In genomic region chr2:241224068-241224850, GRCh38 we compare ENCODE assay signal across 10 cellular contexts. TPM values are rescaled to one million over a fixed set of nuclear protein-coding genes. Genes with fewer than 3 reads are reported as not detected.
DNase-seq lines count a peak whose midpoint lies in the region; ATAC-seq, FAIRE-seq and TF ChIP-seq lines count a peak whose summit lies in the region.
"Had no signal": no experiment of that assay in that cellular context is flagged by ENCODE, and none has a peak within 500 bp of the region (broad histone marks: within the 10 kb centered on the region; RNA-seq: fewer than 3 reads in every experiment).

No MANE protein-coding gene starts in this region.

- peak overlapping the region in 1 of 2 experiments; percentile 31; a peak in 1 of 4 replicates for H3K9ac ChIP-seq in K562 (ENCODE audit: insufficient read depth in 1 of 2, low read depth in 2 of 2, low read length in 2 of 2)

- intact Hi-C loops in K562 (cut with micrococcal nuclease): no loop called here

- whole genome bisulfite sequencing in K562 (ENCODE audit: insufficient coverage, low coverage, missing lambda C conversion rate): 96% methylated on average over 5 of the region's 24 CpGs

- H3K27me3 Mint-ChIP-seq in activated T-cell treated with anti-CD3 and anti-CD28 coated beads, Interleukin-2, amount 50 U/mL, for 24 hours: peaks cover 5% of the 10 kb centered on the region
- H3K27me3 Mint-ChIP-seq: activated CD4-positive, alpha-beta memory T cell treated with anti-CD3 and anti-CD28 coated beads for 36 hours had no signal

- in situ Hi-C loops in K562 (cut with MboI): no loop called here

- H3K4me2 ChIP-seq in K562 (ENCODE audit: insufficient read depth, low read length): no peak overlapping the region

- H3K27ac ChIP-seq in K562 (ENCODE audit: extremely low read depth, low read depth, low read length) (no peak overlapping the region), substantia nigra (ENCODE audit: low read depth, low read length, poor library complexity, severe bottlenecking) (peak overlapping the region; percentile 98)

- DNase-seq in activated T-cell treated with anti-CD3 and anti-CD28 coated beads, Interleukin-2, amount 50 U/mL, for 24 hours: no peak
- DNase-seq in activated T-cell treated with anti-CD3 and anti-CD28 coated beads for 4 hours: no peak
- DNase-seq in K562 (ENCODE audit: extremely low read depth in 1 of 4, low spot score in 3 of 4): no peak
- peak; percentile 82 for DNase-seq in islet precursor cell
- DNase-seq in substantia nigra (lab: John Stamatoyannopoulos, UW): peak; percentile 39 to 95 (median 85)
- no peak for DNase-seq in stimulated activated CD4-positive, alpha-beta T cell treated with anti-CD3 and anti-CD28 coated beads, Interleukin-15, amount 100 ng/mL, for 24 hours
- DNase-seq in NCI-H146 (lab: John Stamatoyannopoulos, UW): no peak
- DNase-seq in NCI-H345 treated with DMSO at 0.1 percent for 48 hours (lab: John Stamatoyannopoulos, UW; ENCODE audit: unreplicated experiment): no peak
- DNase-seq: activated CD4-positive, alpha-beta memory T cell treated with anti-CD3 and anti-CD28 coated beads for 36 hours; MM.1S had no signal

- H3K79me2 ChIP-seq in K562 (ENCODE audit: control insufficient read depth, insufficient read depth, low read length): peaks cover 11% of the 10 kb centered on the region

- no peak for TF ChIP-seq EP300 in K562 (IDR thresholded peaks at IDR 0.05; ENCODE audit: low read length)

- no peaks in the 10 kb centered on the region for H3K27me3 ChIP-seq in K562 (ENCODE audit: control insufficient read depth in 2 of 2, insufficient read depth in 2 of 2, low read length in 2 of 2)

- TF ChIP-seq POLR2A in K562 (conservative IDR thresholded peaks at IDR 0.05): no peak

- BruUV-seq in K562 (replicated peaks; lab: Mats Ljungman, UMichigan): no TSS peak

- H3K4me3 ChIP-seq in K562: no peak overlapping the region

- H3K27ac Mint-ChIP-seq in activated T-cell treated with anti-CD3 and anti-CD28 coated beads, Interleukin-2, amount 50 U/mL, for 24 hours: peak overlapping the region; percentile 52
- H3K27ac Mint-ChIP-seq: activated CD4-positive, alpha-beta memory T cell treated with anti-CD3 and anti-CD28 coated beads for 36 hours had no signal

- POLR2A ChIA-PET in K562 (lab: Yijun Ruan, JAX): interaction anchor here (0.7 to 1.3 kb wide), 2 partner anchors 12 to 21 kb away, joined by 3 read pairs; no protein-coding TSS in a partner anchor

- no peak overlapping the region for H2AFZ ChIP-seq in K562 (ENCODE audit: low read depth, low read length)

- H3K36me3 Mint-ChIP-seq in activated T-cell treated with anti-CD3 and anti-CD28 coated beads, Interleukin-2, amount 50 U/mL, for 24 hours (ENCODE audit: low read depth): peaks cover 37% of the 10 kb centered on the region

- peaks cover 8% of the 10 kb centered on the region for H3K9me1 ChIP-seq in K562 (ENCODE audit: control insufficient read depth, insufficient read depth, low read length)

- H3K9me3 ChIP-seq in K562 (replicated peaks; ENCODE audit: control insufficient read depth, insufficient read depth, low read depth, low read length): no peaks in the 10 kb centered on the region

- H3K9me3 Mint-ChIP-seq in activated T-cell treated with anti-CD3 and anti-CD28 coated beads, Interleukin-2, amount 50 U/mL, for 24 hours: no peaks in the 10 kb centered on the region
- H3K9me3 Mint-ChIP-seq: activated CD4-positive, alpha-beta memory T cell treated with anti-CD3 and anti-CD28 coated beads for 36 hours had no signal

- H3K4me3 Mint-ChIP-seq in activated T-cell treated with anti-CD3 and anti-CD28 coated beads, Interleukin-2, amount 50 U/mL, for 24 hours: no peak overlapping the region
- H3K4me3 Mint-ChIP-seq: activated CD4-positive, alpha-beta memory T cell treated with anti-CD3 and anti-CD28 coated beads for 36 hours had no signal

- H3K36me3 ChIP-seq in K562 (ENCODE audit: control insufficient read depth, insufficient read depth, low read length): peaks cover 39% of the 10 kb centered on the region; the same call in 2 of the 3 replicates

- no peak for ATAC-seq in K562

- no peak for FAIRE-seq in K562 (lab: Jason Lieb, UNC)

- H4K20me1 ChIP-seq in K562 (replicated peaks; ENCODE audit: control insufficient read depth, insufficient read depth, low read length): peaks cover 11% of the 10 kb centered on the region; the same call in 1 of the 2 replicates

- peaks cover 11% of the 10 kb centered on the region for H3K4me1 Mint-ChIP-seq in activated T-cell treated with anti-CD3 and anti-CD28 coated beads, Interleukin-2, amount 50 U/mL, for 24 hours (ENCODE audit: low read depth)

- no peak for TF ChIP-seq RAD21 in K562 (CRISPR knock-in tag; conservative IDR thresholded peaks at IDR 0.05 in 1 of 2, IDR thresholded peaks at IDR 0.05 in 1 of 2)

- CTCF ChIA-PET in K562 (lab: Yijun Ruan, JAX; ENCODE audit: low intra/inter-chr PET ratio): no interaction called here

- TF ChIP-seq CTCF in K562 (IDR thresholded peaks at IDR 0.05 in 2 of 3, conservative IDR thresholded peaks at IDR 0.05 in 1 of 3; ENCODE audit: insufficient read depth in 2 of 3, low read depth in 1 of 3, low read length in 3 of 3): no peak

- peaks cover 4 to 29% of the 10 kb centered on the region in 2 experiments; a peak in 3 of 5 replicates for H3K4me1 ChIP-seq in K562 (replicated peaks in 1 of 2; ENCODE audit: control insufficient read depth in 2 of 2, insufficient read depth in 2 of 2, low read length in 2 of 2)

TF ChIP-seq in K562, 482 proteins besides CTCF, POLR2A, EP300 and RAD21:
- TF ChIP-seq PRPF4 (IDR thresholded peaks at IDR 0.05; ENCODE audit: insufficient read depth, low read depth, low read length, poor library complexity, severe bottlenecking): no peak
- no peak for TF ChIP-seq ZNF609 (CRISPR knock-in tag; IDR thresholded peaks at IDR 0.05; ENCODE audit: borderline replicate concordance)
- TF ChIP-seq NCOA1 (IDR thresholded peaks at IDR 0.05; ENCODE audit: low read depth): no peak
- TF ChIP-seq ZFP30 (CRISPR knock-in tag; IDR thresholded peaks at IDR 0.05; ENCODE audit: borderline replicate concordance): no peak
- no peak for TF ChIP-seq RBFOX2 (IDR thresholded peaks at IDR 0.05; ENCODE audit: low read depth, low read length)
- no peak for TF ChIP-seq SRSF9 (IDR thresholded peaks at IDR 0.05; ENCODE audit: borderline replicate concordance, low read depth, low read length)
- TF ChIP-seq RBM22 (IDR thresholded peaks at IDR 0.05; ENCODE audit: low read depth, low read length, poor library complexity, severe bottlenecking): peak; percentile 49
- TF ChIP-seq L3MBTL2 (IDR thresholded peaks at IDR 0.05): no peak
- peak; percentile 65 for TF ChIP-seq POLR2G (IDR thresholded peaks at IDR 0.05; ENCODE audit: low read depth, low read length)
TF ChIP-seq in K562: peak in this region for 2.

RNA-seq across cellular contexts. Expression of gene ANO7, which starts 35.8 kb away (rescaled TPM):
- 12.7 and 25.7 TPM in 2 replicates for total RNA-seq in K562 (2011; cell fraction: chromatin; rRNA removed; ENCODE audit: low replicate concordance)
- 12.8 and 13.2 TPM in 2 replicates for total RNA-seq in K562 (2011; cell fraction: nucleolus; rRNA removed)
- total RNA-seq in K562 (2011; cell fraction: nucleoplasm; rRNA removed): 13.3 and 13.8 TPM in 2 replicates
- total RNA-seq in K562 (2014; rRNA removed): 1.3 and 1.7 TPM in 2 replicates
- 0.67 and 0.91 TPM in 2 replicates for total RNA-seq in K562 (2014; rRNA removed; fragmentation: Illumina TruSeq; extraction: Trizol)
- total RNA-seq in K562 (2015; rRNA removed; fragmentation: Illumina TruSeq; extraction: Trizol): 1.1 TPM in 2 replicates
- 4.1 and 5.1 TPM in 2 replicates for total RNA-seq in K562 (2021)
- 0.59 and 0.81 TPM in 2 replicates for polyA plus RNA-seq in K562 (2011; rRNA removed)
- 1.0 and 2.4 TPM in 2 replicates for polyA plus RNA-seq in K562 (2011; cell fraction: cytosol; rRNA removed)
- polyA plus RNA-seq in K562 (2011; cell fraction: nucleus; rRNA removed): 2.5 and 4.8 TPM in 2 replicates
- polyA plus RNA-seq in K562 (2012): 1.6 and 2.3 TPM in 2 replicates
- 1.9 and 3.2 TPM in 2 replicates for polyA plus RNA-seq in K562 (2014; fragmentation: Illumina TruSeq; extraction: Trizol)
- polyA plus RNA-seq in K562 (2014; fragmentation: Nextera tagmentation; extraction: Ambion mirVana): under 1 TPM; 0.28 to 0.46 TPM
- polyA plus RNA-seq in K562 (2014; rRNA removed): 1.9 and 2.9 TPM in 2 replicates
- polyA minus RNA-seq in K562 (2011; rRNA and poly(A)+ RNA removed): 0.75 and 1.7 TPM in 2 replicates
- 3.9 and 4.2 TPM in 2 replicates for polyA minus RNA-seq in K562 (2011; cell fraction: cytosol; rRNA and poly(A)+ RNA removed)
- 2.3 and 3.2 TPM in 2 replicates for polyA minus RNA-seq in K562 (2011; cell fraction: nucleus; rRNA and poly(A)+ RNA removed)

Comparison
In these comparisons a context has a peak if more than half of its experiments do, and no peak if none do; other contexts are left out.
1. DNase-seq: peak in islet precursor cell (single experiment) and substantia nigra (49 of 49); none in activated T-cell treated with anti-CD3 and anti-CD28 coated beads, Interleukin-2, amount 50 U/mL, for 24 hours (single experiment), activated T-cell treated with anti-CD3 and anti-CD28 coated beads for 4 hours (single experiment), K562 (0 of 4), stimulated activated CD4-positive, alpha-beta T cell treated with anti-CD3 and anti-CD28 coated beads, Interleukin-15, amount 100 ng/mL, for 24 hours (single experiment), NCI-H146 (single experiment) and NCI-H345 treated with DMSO at 0.1 percent for 48 hours (single experiment).